8 cellular contexts compared by ENCODE assay signal in the genomic region with DNA sequence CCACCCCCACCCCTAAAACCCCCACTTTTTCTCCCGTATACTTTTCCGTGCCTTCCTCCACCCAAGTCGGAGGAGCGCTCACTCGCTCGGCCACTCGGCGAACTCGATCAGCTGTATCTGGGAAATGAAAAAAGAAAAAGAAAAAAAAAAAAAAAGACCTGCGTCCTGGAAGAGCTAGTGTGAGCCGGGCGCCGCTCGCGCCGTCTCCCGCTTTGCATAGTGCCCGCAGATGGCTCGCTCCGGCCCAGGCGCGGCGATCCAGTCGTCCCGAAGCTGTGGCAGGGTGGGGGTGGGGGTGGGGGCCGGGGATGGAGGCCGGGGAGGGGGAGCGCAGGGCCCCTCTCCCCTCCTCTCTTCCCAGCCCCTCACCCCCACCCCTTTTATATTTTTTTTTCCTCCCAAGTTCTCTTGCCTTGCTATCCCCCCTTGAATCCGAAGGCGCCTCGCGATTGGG. TPM values are rescaled to one million over a fixed set of nuclear protein-coding genes. Genes with fewer than 3 reads are reported as not detected.
DNase-seq lines count a peak whose midpoint lies in the region; ATAC-seq and TF ChIP-seq lines count a peak whose summit lies in the region.

No MANE protein-coding gene starts in this region.

- intact Hi-C loops in A673 (cut with micrococcal nuclease; ENCODE audit: unreplicated experiment): loop anchor here (10.0 kb wide), 1 partner anchor 613 kb away; no protein-coding TSS in a partner anchor

- no peak for TF ChIP-seq CTCF in A673 (conservative IDR thresholded peaks at IDR 0.05; ENCODE audit: low read depth, low read length)

- no peak overlapping the region for H3K9ac ChIP-seq in adipocyte (ENCODE audit: low read length)
- H3K9ac ChIP-seq in iPS-20b (ENCODE audit: low read depth, low read length): no peak overlapping the region

- DNase-seq in A673 (ENCODE audit: low spot score) (no peak), adipocyte (ENCODE audit: low read depth) (no peak), stromal cell of bone marrow (ENCODE audit: low read depth) (peak; percentile 3), cerebellum (ENCODE audit: low spot score) (no peak), NCI-H1694 treated with DMSO at 0.1 percent for 48 hours (lab: John Stamatoyannopoulos, UW) (no peak)

- H3K36me3 ChIP-seq in A673 (ENCODE audit: insufficient read depth, low read length, poor library complexity, severe bottlenecking) (no peaks in the 10 kb centered on the region), adipocyte (ENCODE audit: control insufficient read depth, insufficient read depth, low read length, severe bottlenecking) (no peaks in the 10 kb centered on the region), iPS-20b (ENCODE audit: insufficient read depth, low read depth, low read length) (no peaks in the 10 kb centered on the region)

- no TSS peak for BruUV-seq in A673 (replicated peaks; lab: Mats Ljungman, UMichigan)

- H3K27ac ChIP-seq in A673 (ENCODE audit: low read depth, low read length, poor library complexity, severe bottlenecking) (no peak overlapping the region), iPS-20b (ENCODE audit: low read length) (no peak overlapping the region)

- POLR2A ChIA-PET in A673 (lab: Charles Lee; ENCODE audit: low non-redundant PET): interaction anchor here (0.7 kb wide), 1 partner anchor 9 kb away, joined by 15 read pairs; no protein-coding TSS in a partner anchor

- H3K4me3 ChIP-seq in A673 (ENCODE audit: low read depth, low read length, poor library complexity, severe bottlenecking) (peak overlapping the region; percentile 33), adipocyte (ENCODE audit: low read length) (peak overlapping the region; percentile 88), iPS-20b (ENCODE audit: low read length) (peak overlapping the region; percentile 83; the same call in 1 of the 2 replicates)

- H3K9me3 ChIP-seq in A673 (ENCODE audit: low read depth, low read length, poor library complexity, severe bottlenecking) (no peaks in the 10 kb centered on the region), adipocyte (ENCODE audit: control insufficient read depth, low read length) (no peaks in the 10 kb centered on the region), iPS-20b (ENCODE audit: insufficient read depth, low read depth, low read length) (no peaks in the 10 kb centered on the region)

- CTCF ChIA-PET in A673 (lab: Charles Lee): no interaction called here

- H3K27me3 ChIP-seq in A673 (replicated peaks; ENCODE audit: insufficient read depth, low read depth, low read length, poor library complexity): peaks cover 95% of the 10 kb centered on the region
- H3K27me3 ChIP-seq in adipocyte (replicated peaks; ENCODE audit: control insufficient read depth, insufficient read depth, low read length): peaks cover 68% of the 10 kb centered on the region
- peaks cover 93% of the 10 kb centered on the region for H3K27me3 ChIP-seq in iPS-20b (ENCODE audit: insufficient read depth, low read length)

- H3K4me1 ChIP-seq in A673 (ENCODE audit: insufficient read depth, low read length, poor library complexity, severe bottlenecking) (peaks cover 4% of the 10 kb centered on the region), adipocyte (ENCODE audit: control insufficient read depth, insufficient read depth, low read length) (peaks cover 19% of the 10 kb centered on the region), iPS-20b (ENCODE audit: insufficient read depth, low read length) (peaks cover 39% of the 10 kb centered on the region)

- ATAC-seq in GM18873 (IDR thresholded peaks at IDR 0.05; ENCODE audit: low FRiP score, unreplicated experiment) (peak; percentile 39), HG03520 (IDR thresholded peaks at IDR 0.05; ENCODE audit: unreplicated experiment) (peak; percentile 47)

RNA-seq across cellular contexts. Expression of gene PROX1, which starts 0.3 kb away (rescaled TPM):
- total RNA-seq in A673 (2021): not detected in 2 replicates
- total RNA-seq in cerebellum: 12.4 TPM

Comparison
In these comparisons a context has a peak if more than half of its experiments do, and no peak if none do; other contexts are left out.
1. H3K4me3 ChIP-seq: peak in every context shown above with its lines; median percentile 88 in adipocyte; 83 in iPS-20b; 33 in A673.
2. RNA of gene PROX1, which starts 0.3 kb away (total RNA-seq): 12.4 TPM in cerebellum (single experiment); not detected in A673; every median in the first group is over 10 times any median in the second.